ENCODE assay signal across 9 cellular contexts in genomic region chr9:75200892-75201470, GRCh38.
DNase-seq lines count a peak whose midpoint lies in the region; ATAC-seq and TF ChIP-seq lines count a peak whose summit lies in the region.
"Had no signal": no experiment of that assay in that cellular context is flagged by ENCODE, and none has a peak within 500 bp of the region (broad histone marks: within the 10 kb centered on the region; RNA-seq: fewer than 3 reads in every experiment).

No MANE protein-coding gene starts in this region.

- H3K4me3 ChIP-seq in right atrium auricular region (no peak overlapping the region), right cardiac atrium (ENCODE audit: low read length) (no peak overlapping the region), smooth muscle cell (no peak overlapping the region)
- H3K4me3 ChIP-seq in effector memory CD4-positive, alpha-beta T cell (ENCODE audit: insufficient read depth, low read depth, low read length, poor library complexity, severe bottlenecking) = no peak overlapping the region

- H3K36me3 ChIP-seq in right atrium auricular region (no peaks in the 10 kb centered on the region), smooth muscle cell (ENCODE audit: low read depth) (no peaks in the 10 kb centered on the region)
- no peaks in the 10 kb centered on the region for H3K36me3 ChIP-seq in effector memory CD4-positive, alpha-beta T cell (ENCODE audit: control insufficient read depth, insufficient read depth, low read length)

- H3K27me3 Mint-ChIP-seq in T-helper 17 cell = no peaks in the 10 kb centered on the region

- peak; percentile 32 to 75 for TF ChIP-seq CTCF in right atrium auricular region (IDR thresholded peaks at IDR 0.05)
- TF ChIP-seq CTCF in foreskin keratinocyte (conservative IDR thresholded peaks at IDR 0.05) = peak; percentile 76
- peak; percentile 69 for TF ChIP-seq CTCF in smooth muscle cell (IDR thresholded peaks at IDR 0.05; ENCODE audit: borderline replicate concordance, insufficient read depth, poor library complexity, severe bottlenecking)

- peaks cover 12% of the 10 kb centered on the region for H3K4me1 Mint-ChIP-seq in T-helper 17 cell

- intact Hi-C loops in right cardiac atrium (cut with DNase I) = loop anchor here in 1 of 4 donors (5.0 kb wide), 1 partner anchor 1101 kb away; no protein-coding TSS in a partner anchor

- H3K36me3 Mint-ChIP-seq in T-helper 17 cell (ENCODE audit: low read depth) = peaks cover 3% of the 10 kb centered on the region
- H3K36me3 Mint-ChIP-seq: activated naive CD8-positive, alpha-beta T cell treated with anti-CD3 and anti-CD28 coated beads, Interleukin-2, amount 10 ng/mL, durations not matched to agents 7 days and 5 days had no signal

- no peak overlapping the region for H2AFZ ChIP-seq in smooth muscle cell (ENCODE audit: low read depth)

- H3K79me2 ChIP-seq in smooth muscle cell (ENCODE audit: low read depth) = no peaks in the 10 kb centered on the region

- H3K4me3 Mint-ChIP-seq in T-helper 17 cell = no peak overlapping the region
- H3K4me3 Mint-ChIP-seq: activated naive CD8-positive, alpha-beta T cell treated with anti-CD3 and anti-CD28 coated beads, Interleukin-2, amount 10 ng/mL, durations not matched to agents 7 days and 5 days had no signal

- H4K20me1 ChIP-seq in smooth muscle cell (ENCODE audit: low read depth) = no peaks in the 10 kb centered on the region

- H3K27ac ChIP-seq in right atrium auricular region (no peak overlapping the region), right cardiac atrium (ENCODE audit: low read length) (no peak overlapping the region), foreskin keratinocyte (no peak overlapping the region), smooth muscle cell (ENCODE audit: low read depth) (no peak overlapping the region)
- H3K27ac ChIP-seq in effector memory CD4-positive, alpha-beta T cell (ENCODE audit: insufficient read depth, low read length, poor library complexity, severe bottlenecking) = no peak overlapping the region

- H3K27ac Mint-ChIP-seq in T-helper 17 cell = no peak overlapping the region
- H3K27ac Mint-ChIP-seq: activated naive CD8-positive, alpha-beta T cell treated with anti-CD3 and anti-CD28 coated beads, Interleukin-2, amount 10 ng/mL, durations not matched to agents 7 days and 5 days had no signal

- no peaks in the 10 kb centered on the region for H3F3A ChIP-seq in smooth muscle cell (ENCODE audit: low read depth)

- H3K9ac ChIP-seq in smooth muscle cell (ENCODE audit: low read depth) = no peak overlapping the region

- WGBS in right cardiac atrium = 77% methylated on average over 1 of the region's 1 CpG
- WGBS in smooth muscle cell (ENCODE audit: low lambda C conversion rate) = 55% methylated on average over 1 of the region's 1 CpG

- DNase-seq in right atrium auricular region (ENCODE audit: low spot score) (no peak), right cardiac atrium (no peak), LoVo (ENCODE audit: low spot score) (peak; percentile 56), T-helper 17 cell (no peak), foreskin keratinocyte (peak in 1 of 2 donors; percentile 33), smooth muscle cell (lab: John Stamatoyannopoulos, UW; ENCODE audit: unreplicated experiment) (no peak)
- no peak for DNase-seq in effector memory CD4-positive, alpha-beta T cell
- DNase-seq: activated naive CD8-positive, alpha-beta T cell treated with anti-CD3 and anti-CD28 coated beads, Interleukin-2, amount 10 ng/mL, durations not matched to agents 7 days and 5 days had no signal

- no peaks in the 10 kb centered on the region for H3K27me3 ChIP-seq in right atrium auricular region
- no peaks in the 10 kb centered on the region for H3K27me3 ChIP-seq in right cardiac atrium (ENCODE audit: control insufficient read depth, insufficient read depth)
- no peaks in the 10 kb centered on the region for H3K27me3 ChIP-seq in foreskin keratinocyte
- H3K27me3 ChIP-seq in smooth muscle cell (ENCODE audit: low read depth) = no peaks in the 10 kb centered on the region
- no peaks in the 10 kb centered on the region for H3K27me3 ChIP-seq in effector memory CD4-positive, alpha-beta T cell (replicated peaks; ENCODE audit: control insufficient read depth, insufficient read depth, low read length, poor library complexity, severe bottlenecking)

- no peaks in the 10 kb centered on the region for H3K9me3 ChIP-seq in right atrium auricular region
- H3K9me3 ChIP-seq in right cardiac atrium (ENCODE audit: control insufficient read depth, low read length) = no peaks in the 10 kb centered on the region
- H3K9me3 ChIP-seq in T-helper 17 cell (ENCODE audit: control insufficient read depth, low read length, poor library complexity, severe bottlenecking) = no peaks in the 10 kb centered on the region
- no peaks in the 10 kb centered on the region for H3K9me3 ChIP-seq in smooth muscle cell (replicated peaks; ENCODE audit: low read depth)
- no peaks in the 10 kb centered on the region for H3K9me3 ChIP-seq in effector memory CD4-positive, alpha-beta T cell (ENCODE audit: control insufficient read depth, low read length)

- H3K4me1 ChIP-seq in right atrium auricular region = no peaks in the 10 kb centered on the region
- no peaks in the 10 kb centered on the region for H3K4me1 ChIP-seq in right cardiac atrium (ENCODE audit: control insufficient read depth, insufficient read depth, low read length)
- H3K4me1 ChIP-seq in foreskin keratinocyte = no peaks in the 10 kb centered on the region
- H3K4me1 ChIP-seq in smooth muscle cell (ENCODE audit: low read depth) = no peaks in the 10 kb centered on the region
- H3K4me1 ChIP-seq in effector memory CD4-positive, alpha-beta T cell (ENCODE audit: control insufficient read depth, insufficient read depth, low read length, poor library complexity, severe bottlenecking) = no peaks in the 10 kb centered on the region

- no peak for ATAC-seq in right cardiac atrium
- peak; percentile 41 for ATAC-seq in T-helper 17 cell
- ATAC-seq in foreskin keratinocyte = peak; percentile 44
- ATAC-seq in HG03571 (IDR thresholded peaks at IDR 0.05; ENCODE audit: unreplicated experiment) = no peak

- no peak overlapping the region for H3K4me2 ChIP-seq in smooth muscle cell

Comparison
In these comparisons a context has a peak if more than half of its experiments do, and no peak if none do; other contexts are left out.
1. ATAC-seq: peak in T-helper 17 cell (single experiment) and foreskin keratinocyte (single experiment); none in right cardiac atrium (0 of 2) and HG03571 (single experiment).
2. Peak in every context shown above with its lines, with median percentiles within 50 percentile points of each other: CTCF ChIP-seq.